1 cellular context compared by ENCODE assay signal in the genomic region with DNA sequence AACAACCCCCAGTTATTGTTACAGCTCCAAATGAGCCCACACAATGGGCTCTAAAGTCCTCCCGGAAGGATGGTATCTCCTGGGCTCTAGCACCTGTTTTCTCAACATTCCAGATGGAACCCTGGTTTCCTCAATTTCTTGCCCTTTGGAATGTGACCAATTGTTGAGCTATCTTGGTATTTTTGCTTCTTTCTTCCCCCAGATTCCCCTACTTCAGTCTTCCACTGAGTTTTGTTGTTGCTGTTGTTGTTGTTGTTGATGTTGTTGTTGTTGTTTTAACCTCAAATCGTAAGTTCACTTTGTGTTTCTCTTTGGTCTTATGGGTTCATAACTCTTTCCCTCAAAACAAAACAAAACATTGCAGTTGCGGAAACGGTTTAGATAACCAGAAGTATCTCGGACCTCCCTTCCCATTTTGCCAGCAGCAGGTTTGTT.
TF ChIP-seq lines count a peak whose summit lies in the region.

No MANE protein-coding gene starts in this region.

TF ChIP-seq in HEK293, 187 proteins besides CTCF, POLR2A, EP300 and RAD21 (continued from another document):
- no peak for TF ChIP-seq FEZF1 (tag by site-specific recombination; IDR thresholded peaks at IDR 0.05)
- TF ChIP-seq ZNF292 (tag by site-specific recombination; IDR thresholded peaks at IDR 0.05; ENCODE audit: borderline replicate concordance, low read depth): no peak
- no peak for TF ChIP-seq ZFP69B (tag by site-specific recombination; IDR thresholded peaks at IDR 0.05)
- no peak for TF ChIP-seq PRDM1 (tag by site-specific recombination; IDR thresholded peaks at IDR 0.05)
- TF ChIP-seq, protein P1, sequence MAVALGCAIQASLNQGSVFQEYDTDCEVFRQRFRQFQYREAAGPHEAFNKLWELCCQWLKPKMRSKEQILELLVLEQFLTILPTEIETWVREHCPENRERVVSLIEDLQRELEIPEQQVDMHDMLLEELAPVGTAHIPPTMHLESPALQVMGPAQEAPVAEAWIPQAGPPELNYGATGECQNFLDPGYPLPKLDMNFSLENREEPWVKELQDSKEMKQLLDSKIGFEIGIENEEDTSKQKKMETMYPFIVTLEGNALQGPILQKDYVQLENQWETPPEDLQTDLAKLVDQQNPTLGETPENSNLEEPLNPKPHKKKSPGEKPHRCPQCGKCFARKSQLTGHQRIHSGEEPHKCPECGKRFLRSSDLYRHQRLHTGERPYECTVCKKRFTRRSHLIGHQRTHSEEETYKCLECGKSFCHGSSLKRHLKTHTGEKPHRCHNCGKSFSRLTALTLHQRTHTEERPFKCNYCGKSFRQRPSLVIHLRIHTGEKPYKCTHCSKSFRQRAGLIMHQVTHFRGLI (tag by site-specific recombination; IDR thresholded peaks at IDR 0.05): no peak
- 0 out of 2 replicates have a peak, but pooled peaks have one; percentile 21 for TF ChIP-seq ZNF600 (tag by site-specific recombination; IDR thresholded peaks at IDR 0.05)
- peak; percentile 53; the same call in 1 of the 2 replicates for TF ChIP-seq SCRT2 (tag by site-specific recombination; IDR thresholded peaks at IDR 0.05)
- no peak for TF ChIP-seq KLF7 (tag by site-specific recombination; IDR thresholded peaks at IDR 0.05; ENCODE audit: borderline replicate concordance)
- TF ChIP-seq, protein P2, sequence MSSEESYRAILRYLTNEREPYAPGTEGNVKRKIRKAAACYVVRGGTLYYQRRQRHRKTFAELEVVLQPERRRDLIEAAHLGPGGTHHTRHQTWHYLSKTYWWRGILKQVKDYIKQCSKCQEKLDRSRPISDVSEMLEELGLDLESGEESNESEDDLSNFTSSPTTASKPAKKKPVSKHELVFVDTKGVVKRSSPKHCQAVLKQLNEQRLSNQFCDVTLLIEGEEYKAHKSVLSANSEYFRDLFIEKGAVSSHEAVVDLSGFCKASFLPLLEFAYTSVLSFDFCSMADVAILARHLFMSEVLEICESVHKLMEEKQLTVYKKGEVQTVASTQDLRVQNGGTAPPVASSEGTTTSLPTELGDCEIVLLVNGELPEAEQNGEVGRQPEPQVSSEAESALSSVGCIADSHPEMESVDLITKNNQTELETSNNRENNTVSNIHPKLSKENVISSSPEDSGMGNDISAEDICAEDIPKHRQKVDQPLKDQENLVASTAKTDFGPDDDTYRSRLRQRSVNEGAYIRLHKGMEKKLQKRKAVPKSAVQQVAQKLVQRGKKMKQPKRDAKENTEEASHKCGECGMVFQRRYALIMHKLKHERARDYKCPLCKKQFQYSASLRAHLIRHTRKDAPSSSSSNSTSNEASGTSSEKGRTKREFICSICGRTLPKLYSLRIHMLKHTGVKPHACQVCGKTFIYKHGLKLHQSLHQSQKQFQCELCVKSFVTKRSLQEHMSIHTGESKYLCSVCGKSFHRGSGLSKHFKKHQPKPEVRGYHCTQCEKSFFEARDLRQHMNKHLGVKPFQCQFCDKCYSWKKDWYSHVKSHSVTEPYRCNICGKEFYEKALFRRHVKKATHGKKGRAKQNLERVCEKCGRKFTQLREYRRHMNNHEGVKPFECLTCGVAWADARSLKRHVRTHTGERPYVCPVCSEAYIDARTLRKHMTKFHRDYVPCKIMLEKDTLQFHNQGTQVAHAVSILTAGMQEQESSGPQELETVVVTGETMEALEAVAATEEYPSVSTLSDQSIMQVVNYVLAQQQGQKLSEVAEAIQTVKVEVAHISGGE (tag by site-specific recombination; conservative IDR thresholded peaks at IDR 0.05; ENCODE audit: low read depth): no peak
- TF ChIP-seq ZNF174 (tag by site-specific recombination; IDR thresholded peaks at IDR 0.05): no peak
- TF ChIP-seq ZNF785 (tag by site-specific recombination; IDR thresholded peaks at IDR 0.05): no peak
- TF ChIP-seq, protein P3, sequence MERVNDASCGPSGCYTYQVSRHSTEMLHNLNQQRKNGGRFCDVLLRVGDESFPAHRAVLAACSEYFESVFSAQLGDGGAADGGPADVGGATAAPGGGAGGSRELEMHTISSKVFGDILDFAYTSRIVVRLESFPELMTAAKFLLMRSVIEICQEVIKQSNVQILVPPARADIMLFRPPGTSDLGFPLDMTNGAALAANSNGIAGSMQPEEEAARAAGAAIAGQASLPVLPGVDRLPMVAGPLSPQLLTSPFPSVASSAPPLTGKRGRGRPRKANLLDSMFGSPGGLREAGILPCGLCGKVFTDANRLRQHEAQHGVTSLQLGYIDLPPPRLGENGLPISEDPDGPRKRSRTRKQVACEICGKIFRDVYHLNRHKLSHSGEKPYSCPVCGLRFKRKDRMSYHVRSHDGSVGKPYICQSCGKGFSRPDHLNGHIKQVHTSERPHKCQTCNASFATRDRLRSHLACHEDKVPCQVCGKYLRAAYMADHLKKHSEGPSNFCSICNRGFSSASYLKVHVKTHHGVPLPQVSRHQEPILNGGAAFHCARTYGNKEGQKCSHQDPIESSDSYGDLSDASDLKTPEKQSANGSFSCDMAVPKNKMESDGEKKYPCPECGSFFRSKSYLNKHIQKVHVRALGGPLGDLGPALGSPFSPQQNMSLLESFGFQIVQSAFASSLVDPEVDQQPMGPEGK (tag by site-specific recombination; IDR thresholded peaks at IDR 0.05): no peak
- TF ChIP-seq ZNF558 (tag by site-specific recombination; IDR thresholded peaks at IDR 0.05): no peak
- no peak for TF ChIP-seq ZNF623 (tag by site-specific recombination; IDR thresholded peaks at IDR 0.05)
- 0 out of 2 replicates have a peak, but pooled peaks have one; percentile 5 for TF ChIP-seq ZSCAN23 (tag by site-specific recombination; IDR thresholded peaks at IDR 0.05)
- no peak for TF ChIP-seq KLF9 (tag by site-specific recombination; IDR thresholded peaks at IDR 0.05; ENCODE audit: low read depth)
